In genomic region chr9:34084562-34084961, GRCh38 we compare ENCODE assay signal across 13 cellular contexts. TPM values are rescaled to one million over a fixed set of nuclear protein-coding genes. Genes with fewer than 3 reads are reported as not detected.
A peak's percentile ranks its signal among the peaks of the same experiment; 100 is the strongest.
DNase-seq lines count a peak whose midpoint lies in the region; FAIRE-seq and TF ChIP-seq lines count a peak whose summit lies in the region.
"Had no signal": no experiment of that assay in that cellular context is flagged by ENCODE, and none has a peak within 500 bp of the region (broad histone marks: within the 10 kb centered on the region; RNA-seq: fewer than 3 reads in every experiment).

No MANE protein-coding gene starts in this region.

- no peak for TF ChIP-seq POLR2A in GM12891 (IDR thresholded peaks at IDR 0.05; ENCODE audit: low read depth, low read length)

- no peak overlapping the region for H3K4me3 ChIP-seq in ascending aorta
- H3K4me3 ChIP-seq in right atrium auricular region, result no peak overlapping the region

- H3K27me3 ChIP-seq in ascending aorta, result no peaks in the 10 kb centered on the region
- H3K27me3 ChIP-seq in right atrium auricular region, result no peaks in the 10 kb centered on the region

- H3K9me3 ChIP-seq in ascending aorta, result no peaks in the 10 kb centered on the region
- H3K9me3 ChIP-seq in right atrium auricular region, result no peaks in the 10 kb centered on the region

- DNase-seq in C1 segment of cervical spinal cord (lab: John Stamatoyannopoulos, UW) (peak in 11 of 14 donors; percentile 3 to 74 (median 40)), ascending aorta (ENCODE audit: low spot score in 2 of 2) (peak; percentile 24 to 77), right atrium auricular region (ENCODE audit: low spot score) (no peak), renal cortical epithelial cell (ENCODE audit: low read depth) (peak; percentile 6), NCI-H2029 treated with DMSO at 0.1 percent for 48 hours (lab: John Stamatoyannopoulos, UW) (no peak), GM12891 (ENCODE audit: insufficient read length, low spot score) (no peak), NCI-H774 (lab: John Stamatoyannopoulos, UW) (no peak), OCI-M1 (lab: John Stamatoyannopoulos, UW) (no peak)
- DNase-seq: activated CD8-positive, alpha-beta memory T cell treated with anti-CD3 and anti-CD28 coated beads for 24 hours; NCI-H510A treated with DMSO at 0.1 percent for 48 hours; stimulated activated CD4-positive, alpha-beta T cell treated with anti-CD3 and anti-CD28 coated beads, Interleukin-2, amount 100 ng/mL, for 24 hours; SW 1271; trophoblast cell had no signal

- peak overlapping the region; percentile 81 to 86 for H3K27ac ChIP-seq in ascending aorta
- peak overlapping the region; percentile 58 to 64 for H3K27ac ChIP-seq in right atrium auricular region

- intact Hi-C loops in ascending aorta (cut with DNase I), result no loop called here

- no peak for FAIRE-seq in GM12891 (lab: Jason Lieb, UNC)

- peaks cover 23 to 29% of the 10 kb centered on the region in 2 donors for H3K36me3 ChIP-seq in ascending aorta
- H3K36me3 ChIP-seq in right atrium auricular region, result peaks cover 31% of the 10 kb centered on the region

- TF ChIP-seq CTCF in ascending aorta (IDR thresholded peaks at IDR 0.05) (no peak), right atrium auricular region (IDR thresholded peaks at IDR 0.05) (no peak)

- H3K4me1 ChIP-seq in ascending aorta, result peaks cover 14 to 23% of the 10 kb centered on the region in 2 donors
- H3K4me1 ChIP-seq in right atrium auricular region, result peaks cover 0 to 41% of the 10 kb centered on the region in 2 donors

TF ChIP-seq in GM12891, 5 proteins besides CTCF, POLR2A, EP300 and RAD21:
- no peak for TF ChIP-seq POU2F2 (IDR thresholded peaks at IDR 0.05; ENCODE audit: low read depth, low read length)
- no peak for TF ChIP-seq POLR2AphosphoS5 (IDR thresholded peaks at IDR 0.05; ENCODE audit: low read depth, low read length)
- no peak for TF ChIP-seq SPI1 (IDR thresholded peaks at IDR 0.05; ENCODE audit: low read depth, low read length)
- no peak for TF ChIP-seq PAX5 (IDR thresholded peaks at IDR 0.05; ENCODE audit: insufficient read depth, low read length, severe bottlenecking)
- TF ChIP-seq TAF1 (IDR thresholded peaks at IDR 0.05; ENCODE audit: low read depth, low read length), result no peak
TF ChIP-seq in GM12891: peak in this region for 0.

RNA-seq across cellular contexts. Expression of gene UBAP2, which starts 35.9 kb away (rescaled TPM):
- total RNA-seq in ascending aorta (15.8 TPM), right atrium auricular region (10 to 100 TPM; 17.3 to 21.8 TPM), renal cortical epithelial cell (30.9 and 40.4 TPM in 2 replicates)
- polyA plus RNA-seq in GM12891 (2012; ENCODE audit: low read depth, missing spikeins), result 22.3 TPM

RNA-seq across cellular contexts. Expression of gene DCAF12, which starts 41.9 kb away (rescaled TPM):
- total RNA-seq in ascending aorta, result 27.5 TPM
- total RNA-seq in right atrium auricular region, result 10 to 100 TPM; 20.4 to 20.6 TPM
- 30.9 and 45.2 TPM in 2 replicates for total RNA-seq in renal cortical epithelial cell
- polyA plus RNA-seq in GM12891 (2012; ENCODE audit: low read depth, missing spikeins), result 13.8 TPM

Comparison
In these comparisons a context has a peak if more than half of its experiments do, and no peak if none do; other contexts are left out.
1. DNase-seq: peak in C1 segment of cervical spinal cord (11 of 14), ascending aorta (2 of 2) and renal cortical epithelial cell (single experiment); none in right atrium auricular region (single experiment), NCI-H2029 treated with DMSO at 0.1 percent for 48 hours (single experiment), GM12891 (single experiment), NCI-H774 (single experiment) and OCI-M1 (single experiment).